In the genomic region with DNA sequence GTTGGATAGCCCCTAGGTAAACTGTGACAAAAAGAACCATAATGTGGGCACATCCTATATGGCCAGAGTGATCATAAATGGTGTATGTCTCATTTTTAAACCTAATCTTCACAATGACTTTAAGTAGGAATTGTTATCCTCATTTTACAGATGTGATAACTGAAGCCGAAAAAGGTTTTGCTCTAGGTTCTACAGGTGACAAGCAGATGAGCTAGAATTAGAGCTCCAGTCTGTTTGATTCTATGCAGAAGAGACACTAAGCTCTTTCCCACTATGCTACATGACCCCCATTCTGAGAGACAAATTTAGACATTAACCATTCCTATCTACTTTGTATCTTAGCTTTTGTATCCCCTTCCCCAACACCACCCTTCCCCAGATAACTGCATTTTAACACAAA, we compare ENCODE assay signal across 18 cellular contexts.
"Had no signal": no experiment of that assay in that cellular context is flagged by ENCODE, and none has a peak within 500 bp of the region (broad histone marks: within the 10 kb centered on the region; RNA-seq: fewer than 3 reads in every experiment).

No MANE protein-coding gene starts in this region.

- H3K27me3 ChIP-seq: thyroid gland had no signal

- H3K9me3 Mint-ChIP-seq: activated B cell treated with CpG ODN at 0.5 μM for 24 hours; activated CD4-positive, alpha-beta T cell treated with anti-CD3 and anti-CD28 coated beads, Interleukin-2, amount 10 ng/mL, durations not matched to agents 7 days and 5 days; natural killer cell; stimulated activated effector memory CD8-positive, alpha-beta T cell treated with anti-CD3 and anti-CD28 coated beads, Interleukin-12 subunit alpha, Interleukin-12 subunit beta, amount 100 ng/mL, for 72 hours had no signal

- H3K4me3 Mint-ChIP-seq: activated B cell treated with CpG ODN at 0.5 μM for 24 hours; activated CD4-positive, alpha-beta T cell treated with anti-CD3 and anti-CD28 coated beads, Interleukin-2, amount 10 ng/mL, durations not matched to agents 7 days and 5 days; natural killer cell; stimulated activated effector memory CD8-positive, alpha-beta T cell treated with anti-CD3 and anti-CD28 coated beads, Interleukin-12 subunit alpha, Interleukin-12 subunit beta, amount 100 ng/mL, for 72 hours; T-helper 17 cell had no signal

- H3K9me3 ChIP-seq: thyroid gland had no signal

- H3K36me3 ChIP-seq: thyroid gland had no signal

- DNase-seq: activated B cell treated with CpG ODN at 0.5 μM for 24 hours; activated CD4-positive, alpha-beta T cell treated with anti-CD3 and anti-CD28 coated beads, Interleukin-2, amount 10 ng/mL, durations not matched to agents 7 days and 5 days; activated gamma-delta T cell; activated T-cell treated with anti-CD3 and anti-CD28 coated beads, Interleukin-2, amount 50 U/mL, for 1 hour; aorta; caudate nucleus; effector CD8-positive, alpha-beta T cell; foreskin fibroblast; left colon; natural killer cell; nucleus accumbens; right cardiac atrium; small intestine; T-helper 17 cell; thyroid gland had no signal

- ATAC-seq: left colon; natural killer cell; right cardiac atrium; stimulated activated effector memory CD8-positive, alpha-beta T cell treated with anti-CD3 and anti-CD28 coated beads, Interleukin-12 subunit alpha, Interleukin-12 subunit beta, amount 100 ng/mL, for 72 hours; T-helper 17 cell had no signal

- H3K4me1 ChIP-seq: thyroid gland had no signal

- H3K27ac ChIP-seq: coronary artery, thyroid gland had no signal

- H3K4me3 ChIP-seq: coronary artery, thyroid gland had no signal

- H3K36me3 Mint-ChIP-seq: natural killer cell had no signal

- H3K27ac Mint-ChIP-seq: activated B cell treated with CpG ODN at 0.5 μM for 24 hours; activated CD4-positive, alpha-beta T cell treated with anti-CD3 and anti-CD28 coated beads, Interleukin-2, amount 10 ng/mL, durations not matched to agents 7 days and 5 days; natural killer cell; progenitor cell of endocrine pancreas; stimulated activated effector memory CD8-positive, alpha-beta T cell treated with anti-CD3 and anti-CD28 coated beads, Interleukin-12 subunit alpha, Interleukin-12 subunit beta, amount 100 ng/mL, for 72 hours; T-helper 17 cell had no signal
